1 cellular context compared by ENCODE assay signal in the genomic region with DNA sequence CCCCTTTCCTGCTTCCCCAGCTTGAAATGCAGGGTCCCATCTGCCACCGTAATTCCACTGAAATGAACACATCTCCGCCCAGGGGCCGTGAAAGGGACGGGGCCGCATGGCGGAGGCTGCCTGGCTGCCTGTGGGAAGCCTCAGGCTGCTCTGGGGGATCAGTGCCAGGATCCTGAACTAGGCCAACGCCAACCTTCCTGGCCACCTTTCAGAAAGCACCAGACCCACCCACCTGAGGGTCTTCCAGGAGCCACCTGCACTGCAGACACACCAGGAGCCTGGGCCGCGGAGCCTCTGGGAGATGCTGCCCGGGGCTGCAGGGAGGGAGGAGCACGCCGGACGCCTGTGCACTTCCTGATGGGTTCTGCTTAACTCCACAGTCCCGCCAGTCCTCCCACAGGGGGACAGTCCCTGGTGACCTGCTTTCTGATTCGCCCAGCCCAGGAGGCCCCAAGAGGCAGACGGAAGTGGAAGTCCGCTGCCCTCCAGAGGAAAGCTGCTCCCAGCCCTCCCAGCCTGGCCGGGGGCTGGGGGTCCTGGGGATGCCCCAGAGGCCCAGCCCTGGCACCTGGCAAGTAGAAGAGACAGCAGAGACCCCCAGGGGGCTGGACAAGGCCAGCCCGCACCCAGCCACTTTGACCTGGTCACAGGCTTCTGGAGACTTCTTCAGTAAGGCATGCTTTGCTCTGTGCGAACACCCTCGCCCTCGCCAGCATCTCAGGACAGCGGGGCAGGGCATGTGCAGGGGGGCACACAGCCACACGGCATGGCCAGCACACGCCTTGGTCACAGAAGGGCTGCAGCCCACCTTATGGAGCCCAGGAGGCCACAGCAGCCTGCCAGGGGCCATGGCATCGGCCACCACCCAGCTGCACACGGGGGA.
A peak's percentile ranks its signal among the peaks of the same experiment; 100 is the strongest.
TF ChIP-seq lines count a peak whose summit lies in the region.

CARD9 (minus strand) TSS at position 370 of the 883 bp plus-strand sequence. CDS start 1,591 bp downstream, outside the sequence.

TF ChIP-seq in HepG2, 621 proteins besides CTCF, POLR2A, EP300 and RAD21 (continued from another document and continues in another):
- TF ChIP-seq FOXA1 (IDR thresholded peaks at IDR 0.05), result no peak
- no peak for TF ChIP-seq FOXA1 (CRISPR knock-in tag; IDR thresholded peaks at IDR 0.05)
- TF ChIP-seq ZNF367 (CRISPR knock-in tag; IDR thresholded peaks at IDR 0.05; ENCODE audit: borderline replicate concordance), result no peak
- peak; percentile 5 for TF ChIP-seq MED8 (CRISPR knock-in tag; IDR thresholded peaks at IDR 0.05; ENCODE audit: insufficient replicate concordance)
- TF ChIP-seq ZNF30 (CRISPR knock-in tag; IDR thresholded peaks at IDR 0.05), result no peak
- no peak for TF ChIP-seq MATR3 (CRISPR knock-in tag; IDR thresholded peaks at IDR 0.05)
- TF ChIP-seq SKIL (CRISPR knock-in tag; IDR thresholded peaks at IDR 0.05; ENCODE audit: borderline replicate concordance), result no peak
- TF ChIP-seq, protein P1, sequence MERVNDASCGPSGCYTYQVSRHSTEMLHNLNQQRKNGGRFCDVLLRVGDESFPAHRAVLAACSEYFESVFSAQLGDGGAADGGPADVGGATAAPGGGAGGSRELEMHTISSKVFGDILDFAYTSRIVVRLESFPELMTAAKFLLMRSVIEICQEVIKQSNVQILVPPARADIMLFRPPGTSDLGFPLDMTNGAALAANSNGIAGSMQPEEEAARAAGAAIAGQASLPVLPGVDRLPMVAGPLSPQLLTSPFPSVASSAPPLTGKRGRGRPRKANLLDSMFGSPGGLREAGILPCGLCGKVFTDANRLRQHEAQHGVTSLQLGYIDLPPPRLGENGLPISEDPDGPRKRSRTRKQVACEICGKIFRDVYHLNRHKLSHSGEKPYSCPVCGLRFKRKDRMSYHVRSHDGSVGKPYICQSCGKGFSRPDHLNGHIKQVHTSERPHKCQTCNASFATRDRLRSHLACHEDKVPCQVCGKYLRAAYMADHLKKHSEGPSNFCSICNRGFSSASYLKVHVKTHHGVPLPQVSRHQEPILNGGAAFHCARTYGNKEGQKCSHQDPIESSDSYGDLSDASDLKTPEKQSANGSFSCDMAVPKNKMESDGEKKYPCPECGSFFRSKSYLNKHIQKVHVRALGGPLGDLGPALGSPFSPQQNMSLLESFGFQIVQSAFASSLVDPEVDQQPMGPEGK (CRISPR knock-in tag; IDR thresholded peaks at IDR 0.05), result peak; percentile 63
- no peak for TF ChIP-seq CEBPZ (IDR thresholded peaks at IDR 0.05; ENCODE audit: low read length)
- 0 out of 2 replicates have a peak, but pooled peaks have one; percentile 30 for TF ChIP-seq KDM5B (CRISPR knock-in tag; IDR thresholded peaks at IDR 0.05; ENCODE audit: borderline replicate concordance)
- TF ChIP-seq, protein P2, sequence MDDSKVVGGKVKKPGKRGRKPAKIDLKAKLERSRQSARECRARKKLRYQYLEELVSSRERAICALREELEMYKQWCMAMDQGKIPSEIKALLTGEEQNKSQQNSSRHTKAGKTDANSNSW (CRISPR knock-in tag; IDR thresholded peaks at IDR 0.05; ENCODE audit: borderline replicate concordance), result no peak
- TF ChIP-seq ZMAT3 (CRISPR knock-in tag; conservative IDR thresholded peaks at IDR 0.05), result 0 out of 2 replicates have a peak, but pooled peaks have one; percentile 3
- peak; percentile 57; the same call in 1 of the 2 replicates for TF ChIP-seq HIVEP1 (CRISPR knock-in tag; IDR thresholded peaks at IDR 0.05)
- TF ChIP-seq MTA1 (CRISPR knock-in tag; IDR thresholded peaks at IDR 0.05; ENCODE audit: borderline replicate concordance), result peak; percentile 11; the same call in 1 of the 2 replicates
- TF ChIP-seq GABPA (IDR thresholded peaks at IDR 0.05; ENCODE audit: low read depth, low read length), result no peak
- peak; percentile 73 for TF ChIP-seq GABPA (CRISPR knock-in tag; IDR thresholded peaks at IDR 0.05; ENCODE audit: low read depth)
- TF ChIP-seq ZNF607 (CRISPR knock-in tag; IDR thresholded peaks at IDR 0.05; ENCODE audit: borderline replicate concordance), result no peak
- TF ChIP-seq SOX13 (IDR thresholded peaks at IDR 0.05), result no peak
- TF ChIP-seq SOX13 (CRISPR knock-in tag; conservative IDR thresholded peaks at IDR 0.05 in 1 of 2, IDR thresholded peaks at IDR 0.05 in 1 of 2), result no peak
- TF ChIP-seq, protein P3, sequence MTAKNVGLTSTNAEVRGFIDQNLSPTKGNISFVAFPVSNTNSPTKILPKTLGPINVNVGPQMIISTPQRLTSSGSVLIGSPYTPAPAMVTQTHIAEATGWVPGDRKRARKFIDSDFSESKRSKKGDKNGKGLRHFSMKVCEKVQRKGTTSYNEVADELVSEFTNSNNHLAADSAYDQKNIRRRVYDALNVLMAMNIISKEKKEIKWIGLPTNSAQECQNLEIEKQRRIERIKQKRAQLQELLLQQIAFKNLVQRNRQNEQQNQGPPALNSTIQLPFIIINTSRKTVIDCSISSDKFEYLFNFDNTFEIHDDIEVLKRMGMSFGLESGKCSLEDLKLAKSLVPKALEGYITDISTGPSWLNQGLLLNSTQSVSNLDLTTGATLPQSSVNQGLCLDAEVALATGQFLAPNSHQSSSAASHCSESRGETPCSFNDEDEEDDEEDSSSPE (CRISPR knock-in tag; IDR thresholded peaks at IDR 0.05), result peak; percentile 54
- TF ChIP-seq ZNF747 (CRISPR knock-in tag; IDR thresholded peaks at IDR 0.05; ENCODE audit: borderline replicate concordance), result 0 out of 2 replicates have a peak, but pooled peaks have one; percentile 10
- TF ChIP-seq ELK4 (CRISPR knock-in tag; IDR thresholded peaks at IDR 0.05; ENCODE audit: borderline replicate concordance), result no peak
- TF ChIP-seq, protein P4, sequence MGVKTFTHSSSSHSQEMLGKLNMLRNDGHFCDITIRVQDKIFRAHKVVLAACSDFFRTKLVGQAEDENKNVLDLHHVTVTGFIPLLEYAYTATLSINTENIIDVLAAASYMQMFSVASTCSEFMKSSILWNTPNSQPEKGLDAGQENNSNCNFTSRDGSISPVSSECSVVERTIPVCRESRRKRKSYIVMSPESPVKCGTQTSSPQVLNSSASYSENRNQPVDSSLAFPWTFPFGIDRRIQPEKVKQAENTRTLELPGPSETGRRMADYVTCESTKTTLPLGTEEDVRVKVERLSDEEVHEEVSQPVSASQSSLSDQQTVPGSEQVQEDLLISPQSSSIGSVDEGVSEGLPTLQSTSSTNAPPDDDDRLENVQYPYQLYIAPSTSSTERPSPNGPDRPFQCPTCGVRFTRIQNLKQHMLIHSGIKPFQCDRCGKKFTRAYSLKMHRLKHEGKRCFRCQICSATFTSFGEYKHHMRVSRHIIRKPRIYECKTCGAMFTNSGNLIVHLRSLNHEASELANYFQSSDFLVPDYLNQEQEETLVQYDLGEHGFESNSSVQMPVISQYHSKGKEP (CRISPR knock-in tag; IDR thresholded peaks at IDR 0.05), result no peak
- TF ChIP-seq ZNF143 (CRISPR knock-in tag; IDR thresholded peaks at IDR 0.05), result 0 out of 2 replicates have a peak, but pooled peaks have one; percentile 36
- no peak for TF ChIP-seq HMG20B (CRISPR knock-in tag; conservative IDR thresholded peaks at IDR 0.05)
- TF ChIP-seq, protein P5, sequence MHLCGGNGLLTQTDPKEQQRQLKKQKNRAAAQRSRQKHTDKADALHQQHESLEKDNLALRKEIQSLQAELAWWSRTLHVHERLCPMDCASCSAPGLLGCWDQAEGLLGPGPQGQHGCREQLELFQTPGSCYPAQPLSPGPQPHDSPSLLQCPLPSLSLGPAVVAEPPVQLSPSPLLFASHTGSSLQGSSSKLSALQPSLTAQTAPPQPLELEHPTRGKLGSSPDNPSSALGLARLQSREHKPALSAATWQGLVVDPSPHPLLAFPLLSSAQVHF (CRISPR knock-in tag; IDR thresholded peaks at IDR 0.05), result no peak
- no peak for TF ChIP-seq ZNF781 (CRISPR knock-in tag; IDR thresholded peaks at IDR 0.05; ENCODE audit: borderline replicate concordance, not compliant biosample characterization)
- no peak for TF ChIP-seq ZKSCAN1 (IDR thresholded peaks at IDR 0.05; ENCODE audit: low read length)
- no peak for TF ChIP-seq PLRG1 (conservative IDR thresholded peaks at IDR 0.05)
- no peak for TF ChIP-seq NCOA5 (CRISPR knock-in tag; IDR thresholded peaks at IDR 0.05)
- TF ChIP-seq STAT5B (CRISPR knock-in tag; IDR thresholded peaks at IDR 0.05), result no peak
- no peak for TF ChIP-seq ZNF564 (CRISPR knock-in tag; IDR thresholded peaks at IDR 0.05)
- peak; percentile 74 for TF ChIP-seq NFYC (CRISPR knock-in tag; IDR thresholded peaks at IDR 0.05)
- TF ChIP-seq, protein P6, sequence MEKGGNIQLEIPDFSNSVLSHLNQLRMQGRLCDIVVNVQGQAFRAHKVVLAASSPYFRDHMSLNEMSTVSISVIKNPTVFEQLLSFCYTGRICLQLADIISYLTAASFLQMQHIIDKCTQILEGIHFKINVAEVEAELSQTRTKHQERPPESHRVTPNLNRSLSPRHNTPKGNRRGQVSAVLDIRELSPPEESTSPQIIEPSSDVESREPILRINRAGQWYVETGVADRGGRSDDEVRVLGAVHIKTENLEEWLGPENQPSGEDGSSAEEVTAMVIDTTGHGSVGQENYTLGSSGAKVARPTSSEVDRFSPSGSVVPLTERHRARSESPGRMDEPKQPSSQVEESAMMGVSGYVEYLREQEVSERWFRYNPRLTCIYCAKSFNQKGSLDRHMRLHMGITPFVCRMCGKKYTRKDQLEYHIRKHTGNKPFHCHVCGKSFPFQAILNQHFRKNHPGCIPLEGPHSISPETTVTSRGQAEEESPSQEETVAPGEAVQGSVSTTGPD (CRISPR knock-in tag; IDR thresholded peaks at IDR 0.05), result 0 out of 2 replicates have a peak, but pooled peaks have one; percentile 29
- TF ChIP-seq ZNF780A (CRISPR knock-in tag; IDR thresholded peaks at IDR 0.05), result no peak; the same call in 1 of the 2 replicates
- peak; percentile 24 for TF ChIP-seq YEATS4 (CRISPR knock-in tag; IDR thresholded peaks at IDR 0.05; ENCODE audit: borderline replicate concordance)
- TF ChIP-seq ZNF878 (CRISPR knock-in tag; IDR thresholded peaks at IDR 0.05), result no peak
- TF ChIP-seq, protein P7, sequence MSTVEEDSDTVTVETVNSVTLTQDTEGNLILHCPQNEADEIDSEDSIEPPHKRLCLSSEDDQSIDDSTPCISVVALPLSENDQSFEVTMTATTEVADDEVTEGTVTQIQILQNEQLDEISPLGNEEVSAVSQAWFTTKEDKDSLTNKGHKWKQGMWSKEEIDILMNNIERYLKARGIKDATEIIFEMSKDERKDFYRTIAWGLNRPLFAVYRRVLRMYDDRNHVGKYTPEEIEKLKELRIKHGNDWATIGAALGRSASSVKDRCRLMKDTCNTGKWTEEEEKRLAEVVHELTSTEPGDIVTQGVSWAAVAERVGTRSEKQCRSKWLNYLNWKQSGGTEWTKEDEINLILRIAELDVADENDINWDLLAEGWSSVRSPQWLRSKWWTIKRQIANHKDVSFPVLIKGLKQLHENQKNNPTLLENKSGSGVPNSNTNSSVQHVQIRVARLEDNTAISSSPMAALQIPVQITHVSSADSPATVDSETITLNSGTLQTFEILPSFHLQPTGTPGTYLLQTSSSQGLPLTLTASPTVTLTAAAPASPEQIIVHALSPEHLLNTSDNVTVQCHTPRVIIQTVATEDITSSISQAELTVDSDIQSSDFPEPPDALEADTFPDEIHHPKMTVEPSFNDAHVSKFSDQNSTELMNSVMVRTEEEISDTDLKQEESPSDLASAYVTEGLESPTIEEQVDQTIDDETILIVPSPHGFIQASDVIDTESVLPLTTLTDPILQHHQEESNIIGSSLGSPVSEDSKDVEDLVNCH (CRISPR knock-in tag; IDR thresholded peaks at IDR 0.05), result no peak
- TF ChIP-seq, protein P8, sequence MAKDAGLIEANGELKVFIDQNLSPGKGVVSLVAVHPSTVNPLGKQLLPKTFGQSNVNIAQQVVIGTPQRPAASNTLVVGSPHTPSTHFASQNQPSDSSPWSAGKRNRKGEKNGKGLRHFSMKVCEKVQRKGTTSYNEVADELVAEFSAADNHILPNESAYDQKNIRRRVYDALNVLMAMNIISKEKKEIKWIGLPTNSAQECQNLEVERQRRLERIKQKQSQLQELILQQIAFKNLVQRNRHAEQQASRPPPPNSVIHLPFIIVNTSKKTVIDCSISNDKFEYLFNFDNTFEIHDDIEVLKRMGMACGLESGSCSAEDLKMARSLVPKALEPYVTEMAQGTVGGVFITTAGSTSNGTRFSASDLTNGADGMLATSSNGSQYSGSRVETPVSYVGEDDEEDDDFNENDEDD (CRISPR knock-in tag; IDR thresholded peaks at IDR 0.05; ENCODE audit: borderline replicate concordance), result peak; percentile 50; the same call in 1 of the 2 replicates
